Comparison of ENCODE assay signal across 13 cellular contexts in the genomic region with DNA sequence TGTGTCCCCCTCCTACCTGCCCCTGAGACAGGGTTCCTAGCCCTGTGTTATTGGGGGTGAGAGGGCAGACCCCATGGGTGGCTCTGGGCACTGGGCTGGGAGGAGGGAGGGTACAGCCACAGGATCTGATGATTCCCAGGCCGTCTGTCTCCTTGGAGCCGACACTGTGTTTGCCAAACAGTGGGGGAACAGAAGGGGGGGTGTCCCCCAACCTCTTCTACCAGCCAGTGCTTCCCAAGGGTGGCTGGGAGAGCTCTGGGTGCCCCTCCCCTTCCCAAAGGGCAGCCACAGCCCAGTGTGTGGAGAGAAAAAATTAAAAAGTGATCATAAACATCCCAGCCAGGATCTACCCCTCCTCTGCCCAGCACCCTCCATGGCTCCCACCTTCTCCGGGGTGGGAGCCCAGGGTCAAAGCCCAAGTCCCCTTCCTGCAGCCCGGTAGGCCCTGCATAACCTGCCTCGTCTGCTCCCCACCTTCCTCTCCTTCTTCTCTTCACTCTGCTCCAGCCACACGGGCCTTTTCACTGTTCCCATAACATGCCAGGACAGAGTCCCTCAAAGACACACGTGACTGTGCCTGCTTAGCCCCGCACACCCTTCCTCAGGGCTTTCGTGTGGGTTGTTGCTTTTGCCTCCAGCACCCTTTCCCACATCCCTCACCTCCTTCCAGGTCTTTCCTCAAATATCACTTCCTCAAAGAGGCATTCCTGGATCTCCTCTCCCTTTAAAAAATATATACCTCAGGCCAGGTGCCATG. TPM values are rescaled to one million over a fixed set of nuclear protein-coding genes. Genes with fewer than 3 reads are reported as not detected.
A peak's percentile ranks its signal among the peaks of the same experiment; 100 is the strongest.
DNase-seq lines count a peak whose midpoint lies in the region; ATAC-seq and TF ChIP-seq lines count a peak whose summit lies in the region.
"Had no signal": no experiment of that assay in that cellular context is flagged by ENCODE, and none has a peak within 500 bp of the region (broad histone marks: within the 10 kb centered on the region; RNA-seq: fewer than 3 reads in every experiment).

No MANE protein-coding gene starts in this region.

- no peaks in the 10 kb centered on the region for H3K9me1 ChIP-seq in IMR-90 (ENCODE audit: insufficient read depth, low read length)

- WGBS in IMR-90 (ENCODE audit: extremely low coverage in 2 of 2, insufficient read length in 1 of 2), 2 experiments = 70% methylated on average over 6 of the region's 9 CpGs; no CpG with 5 or more reads in 1 of the 2 experiments
- 29 to 43% methylated on average over 9 of the region's 9 CpGs for WGBS in esophagus, 2 donors
- WGBS in body of pancreas, 2 donors = 78 to 84% methylated on average over 9 of the region's 9 CpGs

- no peak overlapping the region for H3K23ac ChIP-seq in IMR-90 (ENCODE audit: low read depth, low read length)

- peaks cover 3% of the 10 kb centered on the region for H3K9me3 Mint-ChIP-seq in neural progenitor cell
- H3K9me3 Mint-ChIP-seq: activated CD4-positive, alpha-beta T cell treated with anti-CD3 and anti-CD28 coated beads, Interleukin-2, amount 10 ng/mL, durations not matched to agents 7 days and 5 days; activated naive CD4-positive, alpha-beta T cell treated with anti-CD3 and anti-CD28 coated beads, Interleukin-2, amount 10 ng/mL, durations not matched to agents 7 days and 5 days; naive thymus-derived CD4-positive, alpha-beta T cell; stimulated activated naive CD8-positive, alpha-beta T cell treated with anti-CD3 and anti-CD28 coated beads, Interleukin-15, amount 100 ng/mL, for 72 hours had no signal

- no peak overlapping the region for H3K4me3 ChIP-seq in IMR-90 (ENCODE audit: insufficient read depth, low read depth, low read length)
- H3K4me3 ChIP-seq in esophagus (ENCODE audit: low read depth in 1 of 2, low read length in 2 of 2) = no peak overlapping the region
- H3K4me3 ChIP-seq in neural progenitor cell = no peak overlapping the region
- H3K4me3 ChIP-seq in body of pancreas = no peak overlapping the region
- H3K4me3 ChIP-seq in OCI-LY7 (ENCODE audit: low read depth, low read length, poor library complexity, severe bottlenecking) = no peak overlapping the region

- no peaks in the 10 kb centered on the region for H3K79me1 ChIP-seq in IMR-90 (ENCODE audit: low read depth in 1 of 2, low read length in 2 of 2)

- H3K27ac ChIP-seq in IMR-90 (ENCODE audit: insufficient read depth, low read length) (no peak overlapping the region), esophagus (ENCODE audit: low read depth in 2 of 2, low read length in 1 of 2) (peak overlapping the region; percentile 45 to 90), neural progenitor cell (no peak overlapping the region), body of pancreas (no peak overlapping the region), OCI-LY7 (ENCODE audit: low read depth, low read length, poor library complexity, severe bottlenecking) (no peak overlapping the region)

- H3K56ac ChIP-seq in IMR-90 (ENCODE audit: extremely low read depth, insufficient read depth, low read length) = no peak overlapping the region

- TF ChIP-seq CTCF in IMR-90 (conservative IDR thresholded peaks at IDR 0.05; ENCODE audit: low read depth, low read length) (no peak), neural progenitor cell (IDR thresholded peaks at IDR 0.05) (no peak), body of pancreas (IDR thresholded peaks at IDR 0.05) (no peak), OCI-LY7 (conservative IDR thresholded peaks at IDR 0.05; ENCODE audit: low read length) (no peak)

- no peaks in the 10 kb centered on the region for H3K9me2 ChIP-seq in OCI-LY7 (ENCODE audit: insufficient read depth, low read length)

- intact Hi-C loops in IMR-90 (cut with micrococcal nuclease) (no loop called here), body of pancreas (cut with DNase I) (no loop called here), OCI-LY7 (cut with micrococcal nuclease; ENCODE audit: unreplicated experiment) (no loop called here)

- no peak for DNase-seq in IMR-90
- DNase-seq in neural progenitor cell (ENCODE audit: low spot score) = no peak
- no peak for DNase-seq in AG08396 (ENCODE audit: low spot score)
- DNase-seq in body of pancreas = no peak
- DNase-seq in OCI-LY7 (ENCODE audit: low spot score) = no peak
- DNase-seq: activated CD4-positive, alpha-beta T cell treated with anti-CD3 and anti-CD28 coated beads, Interleukin-2, amount 10 ng/mL, durations not matched to agents 7 days and 5 days; activated naive CD4-positive, alpha-beta T cell treated with anti-CD3 and anti-CD28 coated beads, Interleukin-2, amount 10 ng/mL, durations not matched to agents 7 days and 5 days; H7; naive thymus-derived CD4-positive, alpha-beta T cell; NCI-H524; stimulated activated naive CD8-positive, alpha-beta T cell treated with anti-CD3 and anti-CD28 coated beads, Interleukin-15, amount 100 ng/mL, for 72 hours had no signal

- no peaks in the 10 kb centered on the region for H3F3A ChIP-seq in neural progenitor cell (ENCODE audit: low read depth)

- H4K91ac ChIP-seq in IMR-90 (ENCODE audit: insufficient read depth, low read depth, low read length) = no peak overlapping the region

- H3K4me1 ChIP-seq in IMR-90 (ENCODE audit: control insufficient read depth, insufficient read depth, low read length) = peaks cover 9% of the 10 kb centered on the region
- peaks cover 8 to 12% of the 10 kb centered on the region in 2 donors for H3K4me1 ChIP-seq in esophagus (ENCODE audit: control insufficient read depth in 2 of 2, insufficient read depth in 2 of 2, low read length in 1 of 2)
- peaks cover 6% of the 10 kb centered on the region for H3K4me1 ChIP-seq in neural progenitor cell
- H3K4me1 ChIP-seq in body of pancreas = peaks cover 9% of the 10 kb centered on the region
- no peaks in the 10 kb centered on the region for H3K4me1 ChIP-seq in OCI-LY7 (ENCODE audit: insufficient read depth, low read length, poor library complexity, severe bottlenecking)

- H3K9ac ChIP-seq in IMR-90 (ENCODE audit: low read depth, low read length) = no peak overlapping the region
- H3K9ac ChIP-seq in neural progenitor cell = no peak overlapping the region

- BruUV-seq in IMR-90 (replicated peaks; lab: Mats Ljungman, UMichigan) (no TSS peak), OCI-LY7 (replicated peaks; lab: Mats Ljungman, UMichigan) (no TSS peak)

- H4K8ac ChIP-seq in IMR-90 (ENCODE audit: low read depth in 2 of 2, low read length in 2 of 2) = no peak overlapping the region

- TF ChIP-seq POLR2A in IMR-90 (IDR thresholded peaks at IDR 0.05; ENCODE audit: low read depth, low read length) = no peak
- no peak for TF ChIP-seq POLR2A in body of pancreas (IDR thresholded peaks at IDR 0.05)

- peak overlapping the region; percentile 72 for H2AFZ ChIP-seq in IMR-90 (replicated peaks; ENCODE audit: low read length, poor library complexity)
- H2AFZ ChIP-seq in neural progenitor cell (replicated peaks) = no peak overlapping the region
- no peak overlapping the region for H2AFZ ChIP-seq in OCI-LY7 (ENCODE audit: low read length)

- H3K27ac Mint-ChIP-seq in neural progenitor cell = no peak overlapping the region
- H3K27ac Mint-ChIP-seq: activated naive CD4-positive, alpha-beta T cell treated with anti-CD3 and anti-CD28 coated beads, Interleukin-2, amount 10 ng/mL, durations not matched to agents 7 days and 5 days; naive thymus-derived CD4-positive, alpha-beta T cell had no signal

- no peaks in the 10 kb centered on the region for H3K36me3 ChIP-seq in IMR-90 (ENCODE audit: control insufficient read depth, insufficient read depth, low read length)
- H3K36me3 ChIP-seq in esophagus (ENCODE audit: control insufficient read depth in 2 of 2, insufficient read depth in 2 of 2, low read length in 1 of 2) = no peaks in the 10 kb centered on the region
- no peaks in the 10 kb centered on the region for H3K36me3 ChIP-seq in neural progenitor cell
- H3K36me3 ChIP-seq in body of pancreas (replicated peaks in 1 of 2; ENCODE audit: insufficient read depth in 1 of 2, low read depth in 2 of 2) = no peaks in the 10 kb centered on the region
- H3K36me3 ChIP-seq in OCI-LY7 (ENCODE audit: insufficient read depth, low read length) = no peaks in the 10 kb centered on the region

- H3K4me1 Mint-ChIP-seq in neural progenitor cell = peaks cover 3% of the 10 kb centered on the region
- H3K4me1 Mint-ChIP-seq: activated CD4-positive, alpha-beta T cell treated with anti-CD3 and anti-CD28 coated beads, Interleukin-2, amount 10 ng/mL, durations not matched to agents 7 days and 5 days; activated naive CD4-positive, alpha-beta T cell treated with anti-CD3 and anti-CD28 coated beads, Interleukin-2, amount 10 ng/mL, durations not matched to agents 7 days and 5 days; stimulated activated naive CD8-positive, alpha-beta T cell treated with anti-CD3 and anti-CD28 coated beads, Interleukin-15, amount 100 ng/mL, for 72 hours had no signal

- H3K4me2 ChIP-seq in IMR-90 (ENCODE audit: low read depth, low read length) = no peak overlapping the region
- H3K4me2 ChIP-seq in neural progenitor cell = no peak overlapping the region
- H3K4me2 ChIP-seq in OCI-LY7 (ENCODE audit: low read length) = no peak overlapping the region

- H3K18ac ChIP-seq in IMR-90 (ENCODE audit: low read depth, low read length) = no peak overlapping the region

- ATAC-seq in IMR-90 (ENCODE audit: low read depth) = no peak
- no peak for ATAC-seq in body of pancreas
- ATAC-seq: naive thymus-derived CD4-positive, alpha-beta T cell; stimulated activated naive CD8-positive, alpha-beta T cell treated with anti-CD3 and anti-CD28 coated beads, Interleukin-15, amount 100 ng/mL, for 72 hours had no signal

- H3K4me3 Mint-ChIP-seq in neural progenitor cell = peak overlapping the region; percentile 41
- H3K4me3 Mint-ChIP-seq: activated CD4-positive, alpha-beta T cell treated with anti-CD3 and anti-CD28 coated beads, Interleukin-2, amount 10 ng/mL, durations not matched to agents 7 days and 5 days; activated naive CD4-positive, alpha-beta T cell treated with anti-CD3 and anti-CD28 coated beads, Interleukin-2, amount 10 ng/mL, durations not matched to agents 7 days and 5 days; naive thymus-derived CD4-positive, alpha-beta T cell; stimulated activated naive CD8-positive, alpha-beta T cell treated with anti-CD3 and anti-CD28 coated beads, Interleukin-15, amount 100 ng/mL, for 72 hours had no signal

- H4K20me1 ChIP-seq in IMR-90 (ENCODE audit: insufficient read depth, low read length) = no peaks in the 10 kb centered on the region
- peaks cover 3% of the 10 kb centered on the region for H4K20me1 ChIP-seq in neural progenitor cell (ENCODE audit: low read depth)
- no peaks in the 10 kb centered on the region for H4K20me1 ChIP-seq in OCI-LY7 (ENCODE audit: insufficient read depth, low read length)

- no peak overlapping the region; the same call in 1 of the 2 replicates for H3K4ac ChIP-seq in IMR-90 (ENCODE audit: low read depth, low read length)

- no peaks in the 10 kb centered on the region for H3K36me3 Mint-ChIP-seq in neural progenitor cell
- H3K36me3 Mint-ChIP-seq: activated naive CD4-positive, alpha-beta T cell treated with anti-CD3 and anti-CD28 coated beads, Interleukin-2, amount 10 ng/mL, durations not matched to agents 7 days and 5 days; naive thymus-derived CD4-positive, alpha-beta T cell had no signal

- H2BK20ac ChIP-seq in IMR-90 (ENCODE audit: low read depth, low read length) = peak overlapping the region; percentile 35; the same call in 1 of the 2 replicates

- no peak for TF ChIP-seq RAD21 in IMR-90 (IDR thresholded peaks at IDR 0.05; ENCODE audit: low read length)

- H3K79me2 ChIP-seq in neural progenitor cell (ENCODE audit: low read depth) (no peaks in the 10 kb centered on the region), OCI-LY7 (ENCODE audit: insufficient read depth, low read depth, low read length) (no peaks in the 10 kb centered on the region)

- in situ Hi-C loops in IMR-90 (cut with MboI; ENCODE audit: low sequenced_read_pairs) = no loop called here

- peaks cover 15% of the 10 kb centered on the region for H3K27me3 Mint-ChIP-seq in neural progenitor cell (ENCODE audit: insufficient read depth, low read depth)
- H3K27me3 Mint-ChIP-seq: activated CD4-positive, alpha-beta T cell treated with anti-CD3 and anti-CD28 coated beads, Interleukin-2, amount 10 ng/mL, durations not matched to agents 7 days and 5 days had no signal

- CTCF ChIA-PET in IMR-90 (lab: Yijun Ruan, JAX) = no interaction called here
- CTCF ChIA-PET in OCI-LY7 (lab: Charles Lee; ENCODE audit: unreplicated experiment) = no interaction called here

- peaks cover 14% of the 10 kb centered on the region for H3K27me3 ChIP-seq in IMR-90 (ENCODE audit: control insufficient read depth, insufficient read depth, low read length)
- H3K27me3 ChIP-seq in esophagus (ENCODE audit: control insufficient read depth in 1 of 2, insufficient read depth in 2 of 2, low read length in 2 of 2) = no peaks in the 10 kb centered on the region
- H3K27me3 ChIP-seq in neural progenitor cell = peaks cover 17% of the 10 kb centered on the region
- no peaks in the 10 kb centered on the region for H3K27me3 ChIP-seq in body of pancreas

- no peak overlapping the region for H2BK120ac ChIP-seq in IMR-90 (ENCODE audit: low read depth, low read length)

- 0 out of 2 replicates have a peak overlapping the region, but pooled peaks have one; percentile 22 for H3K14ac ChIP-seq in IMR-90 (replicated peaks; ENCODE audit: low read depth, low read length)

- dilution Hi-C loops in IMR-90 (cut with HindIII; ENCODE audit: low sequenced_read_pairs, unreplicated experiment) = no loop called here

- 0 out of 2 replicates have a peak overlapping the region, but pooled peaks have one; percentile 54 for H4K5ac ChIP-seq in IMR-90 (ENCODE audit: low read depth, low read length)

- no peak overlapping the region for H2BK15ac ChIP-seq in IMR-90 (ENCODE audit: low read depth, low read length)

- POLR2A ChIA-PET in IMR-90 (lab: Charles Lee; ENCODE audit: unreplicated experiment) = no interaction called here
- POLR2A ChIA-PET in OCI-LY7 (lab: Charles Lee) = no interaction called here

- H2AK5ac ChIP-seq in IMR-90 (ENCODE audit: low read depth, low read length) = peak overlapping the region; percentile 50; the same call in 1 of the 2 replicates

- H3K9me3 ChIP-seq in IMR-90 (ENCODE audit: control insufficient read depth, insufficient read depth, low read length) = no peaks in the 10 kb centered on the region
- H3K9me3 ChIP-seq in esophagus (ENCODE audit: control insufficient read depth in 2 of 2, insufficient read depth in 1 of 2, low read depth in 1 of 2, low read length in 1 of 2) = no peaks in the 10 kb centered on the region
- no peaks in the 10 kb centered on the region for H3K9me3 ChIP-seq in neural progenitor cell (ENCODE audit: low read depth)
- no peaks in the 10 kb centered on the region for H3K9me3 ChIP-seq in body of pancreas
- H3K9me3 ChIP-seq in OCI-LY7 (ENCODE audit: low read length) = no peaks in the 10 kb centered on the region

- H2BK5ac ChIP-seq in IMR-90 (ENCODE audit: low read depth, low read length, poor library complexity, severe bottlenecking) = no peak overlapping the region

- peak overlapping the region; percentile 76 for H2AK9ac ChIP-seq in IMR-90 (replicated peaks; ENCODE audit: low read depth, low read length, poor library complexity)

RNA-seq across cellular contexts. Expression of a gene that starts 1.4 kb away (rescaled TPM):
- total RNA-seq in IMR-90 (2012; rRNA removed) (under 0.01 TPM in 2 replicates), neural progenitor cell (ENCODE audit: low replicate concordance) (0.15 TPM in 1 of 2 replicates, not detected in the other), body of pancreas (100 to 1,000 TPM in 1 of 2 donors, 10 to 100 TPM in 1; 18.9 to 125 TPM), OCI-LY7 (2022) (0.24 and 0.32 TPM in 2 replicates)
- polyA plus RNA-seq in IMR-90 (2012; rRNA removed) (0.07 and 0.09 TPM in 2 replicates), esophagus (1 to 10 TPM; 2.8 to 4.1 TPM)
- 0.09 and 0.10 TPM in 2 replicates for polyA plus RNA-seq in IMR-90 (2012; cell fraction: cytosol; rRNA removed)
- 0.09 and 0.20 TPM in 2 replicates for polyA plus RNA-seq in IMR-90 (2012; cell fraction: nucleus; rRNA removed; ENCODE audit: low replicate concordance)
- total RNA-seq in OCI-LY7 (2014; rRNA removed; shearing (Covaris generic)) = 0.13 TPM in 1 of 2 replicates, not detected in the other
- total RNA-seq: activated CD4-positive, alpha-beta T cell treated with anti-CD3 and anti-CD28 coated beads, Interleukin-2, amount 10 ng/mL, durations not matched to agents 7 days and 5 days had no signal

RNA-seq across cellular contexts. Expression of a gene that starts 15.3 kb away (rescaled TPM):
- not detected in 2 replicates for total RNA-seq in IMR-90 (2012; rRNA removed)
- polyA plus RNA-seq in IMR-90 (2012; rRNA removed) = not detected in 2 replicates
- 0.03 and 0.05 TPM in 2 replicates for polyA plus RNA-seq in IMR-90 (2012; cell fraction: cytosol; rRNA removed)
- polyA plus RNA-seq in IMR-90 (2012; cell fraction: nucleus; rRNA removed; ENCODE audit: low replicate concordance) = 0.36 and 0.41 TPM in 2 replicates
- 1 to 10 TPM; 2.7 to 4.9 TPM for polyA plus RNA-seq in esophagus
- 1.2 and 5.1 TPM in 2 replicates for total RNA-seq in neural progenitor cell (ENCODE audit: low replicate concordance)
- 100 to 1,000 TPM in 1 of 2 donors, 10 to 100 TPM in 1; 72.9 to 132 TPM for total RNA-seq in body of pancreas
- 0.67 and 0.85 TPM in 2 replicates for total RNA-seq in OCI-LY7 (2014; rRNA removed; shearing (Covaris generic))
- total RNA-seq in OCI-LY7 (2022) = 1.9 and 2.2 TPM in 2 replicates
- total RNA-seq: activated CD4-positive, alpha-beta T cell treated with anti-CD3 and anti-CD28 coated beads, Interleukin-2, amount 10 ng/mL, durations not matched to agents 7 days and 5 days had no signal
- polyA plus RNA-seq: BJ had no signal

RNA-seq across cellular contexts. Expression of a gene that starts 20.1 kb away (rescaled TPM):
- total RNA-seq in IMR-90 (2012; rRNA removed) (not detected in 2 replicates), neural progenitor cell (ENCODE audit: low replicate concordance) (0.19 TPM in 1 of 2 replicates, not detected in the other), body of pancreas (10 to 100 TPM in 1 of 2 donors, 1 to 10 TPM in 1; 8.8 to 21.1 TPM), OCI-LY7 (2022) (1.8 and 1.9 TPM in 2 replicates)
- polyA plus RNA-seq in IMR-90 (2012; rRNA removed) (0.03 TPM in 1 of 2 replicates, not detected in the other), esophagus (10 to 100 TPM; 12.7 to 20.1 TPM)
- 0.01 and 0.07 TPM in 2 replicates for polyA plus RNA-seq in IMR-90 (2012; cell fraction: cytosol; rRNA removed)
- polyA plus RNA-seq in IMR-90 (2012; cell fraction: nucleus; rRNA removed; ENCODE audit: low replicate concordance) = not detected in 2 replicates
- total RNA-seq in OCI-LY7 (2014; rRNA removed; shearing (Covaris generic)) = 0.67 and 1.6 TPM in 2 replicates

RNA-seq across cellular contexts. Expression of a gene that starts 39.8 kb away (rescaled TPM):
- total RNA-seq in IMR-90 (2012; rRNA removed) (0.18 and 0.28 TPM in 2 replicates), neural progenitor cell (ENCODE audit: low replicate concordance) (22.6 and 82.3 TPM in 2 replicates), body of pancreas (10 to 100 TPM in 1 of 2 donors, 1 to 10 TPM in 1; 6.0 to 11.5 TPM), OCI-LY7 (2022) (not detected in 2 replicates)
- polyA plus RNA-seq in IMR-90 (2012; rRNA removed) (0.72 and 0.73 TPM in 2 replicates), esophagus (1 to 10 TPM; 1.1 to 2.0 TPM)
- 0.63 and 1.6 TPM in 2 replicates for polyA plus RNA-seq in IMR-90 (2012; cell fraction: cytosol; rRNA removed)
- polyA plus RNA-seq in IMR-90 (2012; cell fraction: nucleus; rRNA removed; ENCODE audit: low replicate concordance) = 0.31 and 0.55 TPM in 2 replicates
- total RNA-seq in OCI-LY7 (2014; rRNA removed; shearing (Covaris generic)) = 0.05 TPM in 1 of 2 replicates, not detected in the other
- total RNA-seq: activated CD4-positive, alpha-beta T cell treated with anti-CD3 and anti-CD28 coated beads, Interleukin-2, amount 10 ng/mL, durations not matched to agents 7 days and 5 days had no signal
- polyA plus RNA-seq: naive thymus-derived CD4-positive, alpha-beta T cell had no signal

RNA-seq across cellular contexts. Expression of a gene that starts 47.6 kb away (rescaled TPM):
- 35.8 and 45.5 TPM in 2 replicates for total RNA-seq in IMR-90 (2012; rRNA removed)
- polyA plus RNA-seq in IMR-90 (2012; rRNA removed) = 48.5 and 53.0 TPM in 2 replicates
- 52.7 and 54.3 TPM in 2 replicates for polyA plus RNA-seq in IMR-90 (2012; cell fraction: cytosol; rRNA removed)
- polyA plus RNA-seq in IMR-90 (2012; cell fraction: nucleus; rRNA removed; ENCODE audit: low replicate concordance) = 90.4 and 123 TPM in 2 replicates
- 10 to 100 TPM; 23.3 to 57.5 TPM for polyA plus RNA-seq in esophagus
- total RNA-seq in neural progenitor cell (ENCODE audit: low replicate concordance) = 36.0 and 166 TPM in 2 replicates
- total RNA-seq in body of pancreas = 10 to 100 TPM; 24.9 to 33.6 TPM
- total RNA-seq in OCI-LY7 (2014; rRNA removed; shearing (Covaris generic)) = 54.5 and 79.9 TPM in 2 replicates
- total RNA-seq in OCI-LY7 (2022) = 77.3 and 85.9 TPM in 2 replicates

Comparison
In these comparisons a context has a peak if more than half of its experiments do, and no peak if none do; other contexts are left out.
1. H3K27ac ChIP-seq: peak in esophagus (2 of 2); none in IMR-90 (single experiment), neural progenitor cell (single experiment), body of pancreas (0 of 4) and OCI-LY7 (single experiment).
2. RNA of a gene that starts 1.4 kb away (total RNA-seq): 18.9 to 125 TPM in body of pancreas; 0.13 to 0.32 TPM in OCI-LY7, under 0.01 TPM in IMR-90 and 0.15 TPM in neural progenitor cell; every median in the first group is over 10 times any median in the second.
3. RNA of a gene that starts 15.3 kb away (total RNA-seq): 72.9 to 132 TPM in body of pancreas; 0.67 to 2.2 TPM in OCI-LY7, 1.2 to 5.1 TPM in neural progenitor cell and not detected in IMR-90; every median in the first group is over 10 times any median in the second.